ENCODE assay signal across 1 cellular context in the genomic region with DNA sequence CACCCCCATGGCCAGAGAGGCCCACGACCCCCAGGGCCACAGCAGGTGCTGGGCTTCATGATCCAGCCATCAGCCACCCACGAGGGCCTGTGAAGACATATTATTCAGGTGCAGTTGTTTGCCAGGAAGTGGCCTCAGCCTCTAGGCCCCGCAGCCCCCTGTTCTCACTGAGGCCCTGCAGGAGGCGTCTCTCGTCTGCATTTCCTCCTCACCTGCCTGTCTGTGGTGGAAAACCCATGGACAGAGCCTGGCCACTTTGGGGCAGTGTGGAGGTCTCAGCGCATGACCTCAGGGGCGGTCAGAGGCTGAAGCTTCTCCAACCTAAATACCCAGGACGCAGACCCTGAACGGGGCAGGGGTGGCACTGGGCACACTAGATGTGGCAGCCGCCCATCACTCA.
TF ChIP-seq lines count a peak whose summit lies in the region.

No MANE protein-coding gene starts in this region.

TF ChIP-seq in HepG2, 621 proteins besides CTCF, POLR2A, EP300 and RAD21 (continued from another document):
- TF ChIP-seq, protein P1, sequence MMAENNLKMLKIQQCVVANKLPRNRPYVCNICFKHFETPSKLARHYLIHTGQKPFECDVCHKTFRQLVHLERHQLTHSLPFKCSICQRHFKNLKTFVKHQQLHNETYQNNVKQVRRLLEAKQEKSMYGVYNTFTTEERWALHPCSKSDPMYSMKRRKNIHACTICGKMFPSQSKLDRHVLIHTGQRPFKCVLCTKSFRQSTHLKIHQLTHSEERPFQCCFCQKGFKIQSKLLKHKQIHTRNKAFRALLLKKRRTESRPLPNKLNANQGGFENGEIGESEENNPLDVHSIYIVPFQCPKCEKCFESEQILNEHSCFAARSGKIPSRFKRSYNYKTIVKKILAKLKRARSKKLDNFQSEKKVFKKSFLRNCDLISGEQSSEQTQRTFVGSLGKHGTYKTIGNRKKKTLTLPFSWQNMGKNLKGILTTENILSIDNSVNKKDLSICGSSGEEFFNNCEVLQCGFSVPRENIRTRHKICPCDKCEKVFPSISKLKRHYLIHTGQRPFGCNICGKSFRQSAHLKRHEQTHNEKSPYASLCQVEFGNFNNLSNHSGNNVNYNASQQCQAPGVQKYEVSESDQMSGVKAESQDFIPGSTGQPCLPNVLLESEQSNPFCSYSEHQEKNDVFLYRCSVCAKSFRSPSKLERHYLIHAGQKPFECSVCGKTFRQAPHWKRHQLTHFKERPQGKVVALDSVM (CRISPR knock-in tag; IDR thresholded peaks at IDR 0.05): 0 out of 2 replicates have a peak, but pooled peaks have one; percentile 26
- TF ChIP-seq HNRNPL (IDR thresholded peaks at IDR 0.05; ENCODE audit: low read depth, low read length) (0 out of 2 replicates have a peak, but pooled peaks have one; percentile 59), ZBTB38 (CRISPR knock-in tag; IDR thresholded peaks at IDR 0.05) (0 out of 2 replicates have a peak, but pooled peaks have one; percentile 21), TARDBP (CRISPR knock-in tag; IDR thresholded peaks at IDR 0.05) (0 out of 2 replicates have a peak, but pooled peaks have one; percentile 37), ZNF274 (CRISPR knock-in tag; IDR thresholded peaks at IDR 0.05) (peak; percentile 32; the same call in 1 of the 2 replicates), MED1 (CRISPR knock-in tag; IDR thresholded peaks at IDR 0.05) (peak; percentile 36; the same call in 1 of the 2 replicates), STAG1 (CRISPR knock-in tag; IDR thresholded peaks at IDR 0.05) (peak; percentile 84), ELF1 (CRISPR knock-in tag; IDR thresholded peaks at IDR 0.05) (peak; percentile 60)
- TF ChIP-seq, protein P2, sequence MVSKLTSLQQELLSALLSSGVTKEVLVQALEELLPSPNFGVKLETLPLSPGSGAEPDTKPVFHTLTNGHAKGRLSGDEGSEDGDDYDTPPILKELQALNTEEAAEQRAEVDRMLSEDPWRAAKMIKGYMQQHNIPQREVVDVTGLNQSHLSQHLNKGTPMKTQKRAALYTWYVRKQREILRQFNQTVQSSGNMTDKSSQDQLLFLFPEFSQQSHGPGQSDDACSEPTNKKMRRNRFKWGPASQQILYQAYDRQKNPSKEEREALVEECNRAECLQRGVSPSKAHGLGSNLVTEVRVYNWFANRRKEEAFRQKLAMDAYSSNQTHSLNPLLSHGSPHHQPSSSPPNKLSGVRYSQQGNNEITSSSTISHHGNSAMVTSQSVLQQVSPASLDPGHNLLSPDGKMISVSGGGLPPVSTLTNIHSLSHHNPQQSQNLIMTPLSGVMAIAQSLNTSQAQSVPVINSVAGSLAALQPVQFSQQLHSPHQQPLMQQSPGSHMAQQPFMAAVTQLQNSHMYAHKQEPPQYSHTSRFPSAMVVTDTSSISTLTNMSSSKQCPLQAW (CRISPR knock-in tag; IDR thresholded peaks at IDR 0.05): 0 out of 2 replicates have a peak, but pooled peaks have one; percentile 35
- TF ChIP-seq, protein P3, sequence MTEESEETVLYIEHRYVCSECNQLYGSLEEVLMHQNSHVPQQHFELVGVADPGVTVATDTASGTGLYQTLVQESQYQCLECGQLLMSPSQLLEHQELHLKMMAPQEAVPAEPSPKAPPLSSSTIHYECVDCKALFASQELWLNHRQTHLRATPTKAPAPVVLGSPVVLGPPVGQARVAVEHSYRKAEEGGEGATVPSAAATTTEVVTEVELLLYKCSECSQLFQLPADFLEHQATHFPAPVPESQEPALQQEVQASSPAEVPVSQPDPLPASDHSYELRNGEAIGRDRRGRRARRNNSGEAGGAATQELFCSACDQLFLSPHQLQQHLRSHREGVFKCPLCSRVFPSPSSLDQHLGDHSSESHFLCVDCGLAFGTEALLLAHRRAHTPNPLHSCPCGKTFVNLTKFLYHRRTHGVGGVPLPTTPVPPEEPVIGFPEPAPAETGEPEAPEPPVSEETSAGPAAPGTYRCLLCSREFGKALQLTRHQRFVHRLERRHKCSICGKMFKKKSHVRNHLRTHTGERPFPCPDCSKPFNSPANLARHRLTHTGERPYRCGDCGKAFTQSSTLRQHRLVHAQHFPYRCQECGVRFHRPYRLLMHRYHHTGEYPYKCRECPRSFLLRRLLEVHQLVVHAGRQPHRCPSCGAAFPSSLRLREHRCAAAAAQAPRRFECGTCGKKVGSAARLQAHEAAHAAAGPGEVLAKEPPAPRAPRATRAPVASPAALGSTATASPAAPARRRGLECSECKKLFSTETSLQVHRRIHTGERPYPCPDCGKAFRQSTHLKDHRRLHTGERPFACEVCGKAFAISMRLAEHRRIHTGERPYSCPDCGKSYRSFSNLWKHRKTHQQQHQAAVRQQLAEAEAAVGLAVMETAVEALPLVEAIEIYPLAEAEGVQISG (CRISPR knock-in tag; IDR thresholded peaks at IDR 0.05): 0 out of 2 replicates have a peak, but pooled peaks have one; percentile 17
